ENCODE assay signal across 8 cellular contexts in genomic region chr9:92293075-92293354, GRCh38. TPM values are rescaled to one million over a fixed set of nuclear protein-coding genes. Genes with fewer than 3 reads are reported as not detected.
DNase-seq lines count a peak whose midpoint lies in the region; ATAC-seq, FAIRE-seq and TF ChIP-seq lines count a peak whose summit lies in the region.

No MANE protein-coding gene starts in this region.

- no peak overlapping the region for H2AFZ ChIP-seq in HepG2 (ENCODE audit: low read length)

- no peaks in the 10 kb centered on the region for H3K9me3 Mint-ChIP-seq in activated CD4-positive, alpha-beta T cell treated with anti-CD3 and anti-CD28 coated beads, Interleukin-2, amount 10 ng/mL, durations not matched to agents 7 days and 5 days
- H3K9me3 Mint-ChIP-seq in activated naive CD8-positive, alpha-beta T cell treated with anti-CD3 and anti-CD28 coated beads, Interleukin-2, amount 50 U/mL, for 24 hours: no peaks in the 10 kb centered on the region

- in situ Hi-C loops in HepG2 (cut with HindIII; ENCODE audit: extremely low pct_ligation_motif_present, low pct_unique_long_range_greater_than_20kb): no loop called here
- in situ Hi-C loops in GM13977 (cut with MboI; ENCODE audit: low pct_unique_long_range_greater_than_20kb, low sequenced_read_pairs, unreplicated experiment): no loop called here

- TF ChIP-seq RAD21 in HepG2 (CRISPR knock-in tag; IDR thresholded peaks at IDR 0.05): no peak

- POLR2A ChIA-PET in activated CD4-positive, alpha-beta T cell treated with anti-CD3 and anti-CD28 coated beads, Interleukin-2, amount 10 ng/mL, durations not matched to agents 7 days and 5 days (lab: Charles Lee): no interaction called here
- POLR2A ChIA-PET in HepG2 (lab: Yijun Ruan, JAX): no interaction called here

- H3K9me3 ChIP-seq in HepG2 (ENCODE audit: low read length) (no peaks in the 10 kb centered on the region), thymus (ENCODE audit: control insufficient read depth) (no peaks in the 10 kb centered on the region)

- intact Hi-C loops in HepG2 (cut with micrococcal nuclease; ENCODE audit: unreplicated experiment): loop anchor here (2.0 kb wide), 1 partner anchor 342 kb away; no protein-coding TSS in a partner anchor

- H4K20me1 ChIP-seq in HepG2 (ENCODE audit: insufficient read depth, low read length): peaks cover 31% of the 10 kb centered on the region

- TF ChIP-seq CTCF in HepG2 (CRISPR knock-in tag; IDR thresholded peaks at IDR 0.05) (no peak), GM13977 (IDR thresholded peaks at IDR 0.05; ENCODE audit: extremely low read depth, insufficient read depth, missing control alignments) (no peak)

- peaks cover 47% of the 10 kb centered on the region for H3K36me3 Mint-ChIP-seq in activated CD4-positive, alpha-beta T cell treated with anti-CD3 and anti-CD28 coated beads, Interleukin-2, amount 10 ng/mL, durations not matched to agents 7 days and 5 days (ENCODE audit: low read depth)
- H3K36me3 Mint-ChIP-seq in activated naive CD8-positive, alpha-beta T cell treated with anti-CD3 and anti-CD28 coated beads, Interleukin-2, amount 50 U/mL, for 24 hours (ENCODE audit: low read depth): peaks cover 68% of the 10 kb centered on the region

- no peak for FAIRE-seq in HepG2 (lab: Jason Lieb, UNC)

- BruUV-seq in HepG2 (replicated peaks; lab: Mats Ljungman, UMichigan): TSS peak; percentile 68

- H3K4me3 Mint-ChIP-seq in activated CD4-positive, alpha-beta T cell treated with anti-CD3 and anti-CD28 coated beads, Interleukin-2, amount 10 ng/mL, durations not matched to agents 7 days and 5 days: peak overlapping the region; percentile 94
- peak overlapping the region; percentile 96 for H3K4me3 Mint-ChIP-seq in activated naive CD8-positive, alpha-beta T cell treated with anti-CD3 and anti-CD28 coated beads, Interleukin-2, amount 50 U/mL, for 24 hours

- H3K4me1 ChIP-seq in HepG2 (ENCODE audit: insufficient read depth, low read length) (peaks cover 36% of the 10 kb centered on the region), thymus (ENCODE audit: control insufficient read depth, insufficient read depth, low read length) (peaks cover 6% of the 10 kb centered on the region)

- no peak for ATAC-seq in activated naive CD8-positive, alpha-beta T cell treated with anti-CD3 and anti-CD28 coated beads, Interleukin-2, amount 50 U/mL, for 24 hours
- no peak for ATAC-seq in HepG2
- ATAC-seq in HG02571 (IDR thresholded peaks at IDR 0.05; ENCODE audit: unreplicated experiment): no peak

- H3K36me3 ChIP-seq in HepG2 (replicated peaks in 1 of 2; ENCODE audit: control insufficient read depth in 1 of 2, insufficient read depth in 2 of 2, low read length in 2 of 2): peaks cover 3 to 41% of the 10 kb centered on the region in 2 experiments; a peak in 4 of 5 replicates
- H3K36me3 ChIP-seq in thymus (ENCODE audit: control insufficient read depth, insufficient read depth): peaks cover 3% of the 10 kb centered on the region

- H3K27ac ChIP-seq in HepG2 (ENCODE audit: extremely low read length, insufficient read depth, low read length) (peak overlapping the region; percentile 85), thymus (ENCODE audit: low read depth) (no peak overlapping the region)

- no peaks in the 10 kb centered on the region; a peak in 1 of 5 replicates for H3K27me3 ChIP-seq in HepG2 (ENCODE audit: control insufficient read depth in 1 of 2, insufficient read depth in 2 of 2, low read length in 2 of 2)
- no peaks in the 10 kb centered on the region for H3K27me3 ChIP-seq in thymus (ENCODE audit: control insufficient read depth, insufficient read depth)

- TF ChIP-seq EP300 in HepG2 (IDR thresholded peaks at IDR 0.05; ENCODE audit: low read depth in 2 of 2, low read length in 2 of 2): no peak
- TF ChIP-seq EP300 in HepG2 (CRISPR knock-in tag; IDR thresholded peaks at IDR 0.05; ENCODE audit: borderline replicate concordance): no peak

- H3K4me1 Mint-ChIP-seq in activated CD4-positive, alpha-beta T cell treated with anti-CD3 and anti-CD28 coated beads, Interleukin-2, amount 10 ng/mL, durations not matched to agents 7 days and 5 days: peaks cover 75% of the 10 kb centered on the region
- H3K4me1 Mint-ChIP-seq in activated naive CD8-positive, alpha-beta T cell treated with anti-CD3 and anti-CD28 coated beads, Interleukin-2, amount 50 U/mL, for 24 hours: peaks cover 65% of the 10 kb centered on the region

- peak overlapping the region; percentile 99 for H3K4me2 ChIP-seq in HepG2 (ENCODE audit: low read depth, low read length)

- peaks cover 52% of the 10 kb centered on the region for H3K79me2 ChIP-seq in HepG2 (ENCODE audit: insufficient read depth, low read length)

- WGBS in HepG2 (ENCODE audit: low lambda C conversion rate): under 1% methylated on average over 5 of the region's 5 CpGs
- WGBS in thymus: 2% methylated on average over 5 of the region's 5 CpGs

- H3K27me3 Mint-ChIP-seq in activated CD4-positive, alpha-beta T cell treated with anti-CD3 and anti-CD28 coated beads, Interleukin-2, amount 10 ng/mL, durations not matched to agents 7 days and 5 days: no peaks in the 10 kb centered on the region
- peaks cover 2% of the 10 kb centered on the region for H3K27me3 Mint-ChIP-seq in activated naive CD8-positive, alpha-beta T cell treated with anti-CD3 and anti-CD28 coated beads, Interleukin-2, amount 50 U/mL, for 24 hours

- no peak for DNase-seq in activated CD4-positive, alpha-beta T cell treated with anti-CD3 and anti-CD28 coated beads, Interleukin-2, amount 10 ng/mL, durations not matched to agents 7 days and 5 days
- DNase-seq in activated CD4-positive, alpha-beta T cell treated with anti-CD3 and anti-CD28 coated beads, Interleukin-2, amount 50 U/mL, for 4 hours: no peak
- DNase-seq in activated naive CD8-positive, alpha-beta T cell treated with anti-CD3 and anti-CD28 coated beads, Interleukin-2, amount 50 U/mL, for 24 hours: no peak
- DNase-seq in HepG2 (ENCODE audit: low spot score) (no peak), GM13977 (ENCODE audit: low spot score) (no peak), activated gamma-delta T cell (lab: John Stamatoyannopoulos, UW) (no peak)

- CTCF ChIA-PET in activated CD4-positive, alpha-beta T cell treated with anti-CD3 and anti-CD28 coated beads, Interleukin-2, amount 10 ng/mL, durations not matched to agents 7 days and 5 days (lab: Charles Lee): no interaction called here
- CTCF ChIA-PET in HepG2 (lab: Yijun Ruan, JAX; ENCODE audit: low intra/inter-chr PET ratio, low total read pairs): no interaction called here

- H3K9ac ChIP-seq in HepG2 (ENCODE audit: insufficient read depth, low read depth, low read length): peak overlapping the region; percentile 93

- H3K27ac Mint-ChIP-seq in activated CD4-positive, alpha-beta T cell treated with anti-CD3 and anti-CD28 coated beads, Interleukin-2, amount 10 ng/mL, durations not matched to agents 7 days and 5 days: peak overlapping the region; percentile 98
- H3K27ac Mint-ChIP-seq in activated naive CD8-positive, alpha-beta T cell treated with anti-CD3 and anti-CD28 coated beads, Interleukin-2, amount 50 U/mL, for 24 hours: peak overlapping the region; percentile 100

- peak overlapping the region; percentile 78 to 92 (median 82) for H3K4me3 ChIP-seq in HepG2 (replicated peaks in 1 of 3; ENCODE audit: insufficient read depth in 1 of 3, low read depth in 2 of 3, low read length in 3 of 3)
- H3K4me3 ChIP-seq in thymus (ENCODE audit: low read length): peak overlapping the region; percentile 89

- TF ChIP-seq POLR2A in HepG2 (IDR thresholded peaks at IDR 0.05; ENCODE audit: insufficient read depth in 1 of 2, low read depth in 2 of 2, low read length in 2 of 2): no peak

RNA-seq across cellular contexts. Expression of gene IARS1, which starts 0.5 kb away (rescaled TPM):
- 100 to 1,000 TPM; 123 to 128 TPM for total RNA-seq in activated CD4-positive, alpha-beta T cell treated with anti-CD3 and anti-CD28 coated beads, Interleukin-2, amount 10 ng/mL, durations not matched to agents 7 days and 5 days
- 185 and 277 TPM in 2 replicates for total RNA-seq in HepG2 (2016; rRNA removed; fragmentation: Illumina TruSeq; extraction: Trizol)
- 84.7 and 106 TPM in 2 replicates for total RNA-seq in HepG2 (2016; cell fraction: cytosol; rRNA removed; fragmentation: Illumina TruSeq; extraction: Trizol; ENCODE audit: low read depth)
- total RNA-seq in HepG2 (2016; cell fraction: insoluble cytoplasmic fraction; rRNA removed; fragmentation: Illumina TruSeq; extraction: Trizol): 179 and 271 TPM in 2 replicates
- total RNA-seq in HepG2 (2016; cell fraction: membrane; rRNA removed; fragmentation: Illumina TruSeq; extraction: Trizol): 78.5 and 86.4 TPM in 2 replicates
- 163 and 177 TPM in 2 replicates for total RNA-seq in HepG2 (2016; cell fraction: nucleus; rRNA removed; fragmentation: Illumina TruSeq; extraction: Trizol)
- 55.9 and 58.6 TPM in 2 replicates for polyA plus RNA-seq in HepG2 (2011; rRNA removed)
- polyA plus RNA-seq in HepG2 (2011; cell fraction: cytosol; rRNA removed): 29.6 and 45.6 TPM in 2 replicates
- polyA plus RNA-seq in HepG2 (2011; cell fraction: nucleus; rRNA removed): 139 and 184 TPM in 2 replicates
- polyA plus RNA-seq in HepG2 (2012): 119 and 136 TPM in 2 replicates
- 6.9 and 7.5 TPM in 2 replicates for polyA plus RNA-seq in HepG2 (2016; cell fraction: cytosol; fragmentation: Illumina TruSeq; extraction: Trizol; ENCODE audit: low read depth)
- 143 and 151 TPM in 2 replicates for polyA plus RNA-seq in HepG2 (2016; cell fraction: insoluble cytoplasmic fraction; fragmentation: Illumina TruSeq; extraction: Trizol; ENCODE audit: low read depth)
- polyA plus RNA-seq in HepG2 (2016; cell fraction: membrane; fragmentation: Illumina TruSeq; extraction: Trizol; ENCODE audit: low read depth): 15.1 and 17.8 TPM in 2 replicates
- polyA plus RNA-seq in HepG2 (2016; cell fraction: nucleus; fragmentation: Illumina TruSeq; extraction: Trizol; ENCODE audit: insufficient read depth, low read depth): 120 and 132 TPM in 2 replicates
- polyA minus RNA-seq in HepG2 (2011; rRNA and poly(A)+ RNA removed; ENCODE audit: low replicate concordance): 84.4 and 109 TPM in 2 replicates
- polyA minus RNA-seq in HepG2 (2011; cell fraction: cytosol; rRNA and poly(A)+ RNA removed): 94.4 and 128 TPM in 2 replicates
- 274 and 399 TPM in 2 replicates for polyA minus RNA-seq in HepG2 (2011; cell fraction: nucleus; rRNA and poly(A)+ RNA removed)
- 30.8 TPM for polyA plus RNA-seq in thymus

RNA-seq across cellular contexts. Expression of gene NOL8, which starts 32.1 kb away (rescaled TPM):
- total RNA-seq in activated CD4-positive, alpha-beta T cell treated with anti-CD3 and anti-CD28 coated beads, Interleukin-2, amount 10 ng/mL, durations not matched to agents 7 days and 5 days: 10 to 100 TPM; 58.0 to 73.0 TPM
- total RNA-seq in HepG2 (2016; rRNA removed; fragmentation: Illumina TruSeq; extraction: Trizol): 35.4 and 36.3 TPM in 2 replicates
- total RNA-seq in HepG2 (2016; cell fraction: cytosol; rRNA removed; fragmentation: Illumina TruSeq; extraction: Trizol; ENCODE audit: low read depth): 19.9 and 24.9 TPM in 2 replicates
- total RNA-seq in HepG2 (2016; cell fraction: insoluble cytoplasmic fraction; rRNA removed; fragmentation: Illumina TruSeq; extraction: Trizol): 33.5 and 36.8 TPM in 2 replicates
- 14.0 and 17.4 TPM in 2 replicates for total RNA-seq in HepG2 (2016; cell fraction: membrane; rRNA removed; fragmentation: Illumina TruSeq; extraction: Trizol)
- 59.6 and 61.3 TPM in 2 replicates for total RNA-seq in HepG2 (2016; cell fraction: nucleus; rRNA removed; fragmentation: Illumina TruSeq; extraction: Trizol)
- polyA plus RNA-seq in HepG2 (2011; rRNA removed): 11.3 and 12.8 TPM in 2 replicates
- polyA plus RNA-seq in HepG2 (2011; cell fraction: cytosol; rRNA removed): 3.3 and 4.5 TPM in 2 replicates
- polyA plus RNA-seq in HepG2 (2011; cell fraction: nucleus; rRNA removed): 27.5 and 32.9 TPM in 2 replicates
- 17.8 and 22.1 TPM in 2 replicates for polyA plus RNA-seq in HepG2 (2012)
- 1.8 and 1.9 TPM in 2 replicates for polyA plus RNA-seq in HepG2 (2016; cell fraction: cytosol; fragmentation: Illumina TruSeq; extraction: Trizol; ENCODE audit: low read depth)
- 34.7 and 35.4 TPM in 2 replicates for polyA plus RNA-seq in HepG2 (2016; cell fraction: insoluble cytoplasmic fraction; fragmentation: Illumina TruSeq; extraction: Trizol; ENCODE audit: low read depth)
- 4.0 and 4.1 TPM in 2 replicates for polyA plus RNA-seq in HepG2 (2016; cell fraction: membrane; fragmentation: Illumina TruSeq; extraction: Trizol; ENCODE audit: low read depth)
- 104 and 110 TPM in 2 replicates for polyA plus RNA-seq in HepG2 (2016; cell fraction: nucleus; fragmentation: Illumina TruSeq; extraction: Trizol; ENCODE audit: insufficient read depth, low read depth)
- 9.2 and 37.1 TPM in 2 replicates for polyA minus RNA-seq in HepG2 (2011; rRNA and poly(A)+ RNA removed; ENCODE audit: low replicate concordance)
- 6.8 and 10.6 TPM in 2 replicates for polyA minus RNA-seq in HepG2 (2011; cell fraction: cytosol; rRNA and poly(A)+ RNA removed)
- polyA minus RNA-seq in HepG2 (2011; cell fraction: nucleus; rRNA and poly(A)+ RNA removed): 71.3 and 97.8 TPM in 2 replicates
- polyA plus RNA-seq in thymus: 51.3 TPM

RNA-seq across cellular contexts. Expression of gene CENPP, which starts 32.7 kb away (rescaled TPM):
- 10 to 100 TPM; 23.3 to 31.6 TPM for total RNA-seq in activated CD4-positive, alpha-beta T cell treated with anti-CD3 and anti-CD28 coated beads, Interleukin-2, amount 10 ng/mL, durations not matched to agents 7 days and 5 days
- 11.0 and 11.4 TPM in 2 replicates for total RNA-seq in HepG2 (2016; rRNA removed; fragmentation: Illumina TruSeq; extraction: Trizol)
- 2.3 and 3.3 TPM in 2 replicates for total RNA-seq in HepG2 (2016; cell fraction: cytosol; rRNA removed; fragmentation: Illumina TruSeq; extraction: Trizol; ENCODE audit: low read depth)
- total RNA-seq in HepG2 (2016; cell fraction: insoluble cytoplasmic fraction; rRNA removed; fragmentation: Illumina TruSeq; extraction: Trizol): 9.2 and 12.7 TPM in 2 replicates
- total RNA-seq in HepG2 (2016; cell fraction: membrane; rRNA removed; fragmentation: Illumina TruSeq; extraction: Trizol): 6.4 and 7.6 TPM in 2 replicates
- 14.0 and 16.0 TPM in 2 replicates for total RNA-seq in HepG2 (2016; cell fraction: nucleus; rRNA removed; fragmentation: Illumina TruSeq; extraction: Trizol)
- polyA plus RNA-seq in HepG2 (2011; rRNA removed) (1.2 and 2.0 TPM in 2 replicates), thymus (3.9 TPM)
- polyA plus RNA-seq in HepG2 (2011; cell fraction: cytosol; rRNA removed): 0.59 and 0.67 TPM in 2 replicates
- polyA plus RNA-seq in HepG2 (2011; cell fraction: nucleus; rRNA removed): 0.63 and 0.69 TPM in 2 replicates
- 2.4 and 3.9 TPM in 2 replicates for polyA plus RNA-seq in HepG2 (2012)
- polyA plus RNA-seq in HepG2 (2016; cell fraction: cytosol; fragmentation: Illumina TruSeq; extraction: Trizol; ENCODE audit: low read depth): 3.7 and 4.4 TPM in 2 replicates
- 9.4 and 13.3 TPM in 2 replicates for polyA plus RNA-seq in HepG2 (2016; cell fraction: insoluble cytoplasmic fraction; fragmentation: Illumina TruSeq; extraction: Trizol; ENCODE audit: low read depth)
- polyA plus RNA-seq in HepG2 (2016; cell fraction: membrane; fragmentation: Illumina TruSeq; extraction: Trizol; ENCODE audit: low read depth): 5.5 and 5.6 TPM in 2 replicates
- polyA plus RNA-seq in HepG2 (2016; cell fraction: nucleus; fragmentation: Illumina TruSeq; extraction: Trizol; ENCODE audit: insufficient read depth, low read depth): 3.7 and 5.9 TPM in 2 replicates
- 1.3 and 4.8 TPM in 2 replicates for polyA minus RNA-seq in HepG2 (2011; rRNA and poly(A)+ RNA removed; ENCODE audit: low replicate concordance)
- 0.79 and 1.3 TPM in 2 replicates for polyA minus RNA-seq in HepG2 (2011; cell fraction: cytosol; rRNA and poly(A)+ RNA removed)
- 5.2 and 6.4 TPM in 2 replicates for polyA minus RNA-seq in HepG2 (2011; cell fraction: nucleus; rRNA and poly(A)+ RNA removed)
